1 cellular context compared by ENCODE assay signal in genomic region chr2:234249873-234250272, GRCh38.
TF ChIP-seq lines count a peak whose summit lies in the region.

No MANE protein-coding gene starts in this region.

TF ChIP-seq in SK-N-SH, 30 proteins besides CTCF, POLR2A, EP300 and RAD21 (continued from another document):
- no peak for TF ChIP-seq MXI1 (IDR thresholded peaks at IDR 0.05; ENCODE audit: low read depth, low read length)
- peak; percentile 78 for TF ChIP-seq TCF12 (IDR thresholded peaks at IDR 0.05)
- TF ChIP-seq NRF1 (IDR thresholded peaks at IDR 0.05; ENCODE audit: low read depth, low read length): no peak
- TF ChIP-seq FOSL2 (IDR thresholded peaks at IDR 0.05; ENCODE audit: borderline replicate concordance, low read depth): peak; percentile 71; the same call in 1 of the 2 replicates
- TF ChIP-seq TEAD4 (IDR thresholded peaks at IDR 0.05; ENCODE audit: borderline replicate concordance, insufficient read depth): peak; percentile 79
- peak; percentile 76 for TF ChIP-seq RXRA (IDR thresholded peaks at IDR 0.05; ENCODE audit: borderline replicate concordance, low read depth)
- TF ChIP-seq ELF1 (IDR thresholded peaks at IDR 0.05): no peak
- TF ChIP-seq CHD2 (IDR thresholded peaks at IDR 0.05; ENCODE audit: low read length, partially characterized antibody): no peak
- no peak for TF ChIP-seq USF2 (IDR thresholded peaks at IDR 0.05; ENCODE audit: borderline replicate concordance, low read depth, low read length)
- TF ChIP-seq ZBTB33 (IDR thresholded peaks at IDR 0.05; ENCODE audit: borderline replicate concordance, low read depth): no peak
- TF ChIP-seq MAX (IDR thresholded peaks at IDR 0.05; ENCODE audit: low read depth): peak; percentile 58; the same call in 1 of the 2 replicates
- no peak for TF ChIP-seq RFX5 (IDR thresholded peaks at IDR 0.05; ENCODE audit: low read length)
- peak; percentile 86 for TF ChIP-seq JUND (IDR thresholded peaks at IDR 0.05)
- no peak for TF ChIP-seq USF1 (IDR thresholded peaks at IDR 0.05; ENCODE audit: borderline replicate concordance, low read depth)
- TF ChIP-seq YY1 (IDR thresholded peaks at IDR 0.05; ENCODE audit: low read depth): peak; percentile 31; the same call in 1 of the 2 replicates
- TF ChIP-seq EZH2phosphoT487 (IDR thresholded peaks at IDR 0.05; ENCODE audit: borderline replicate concordance, low read depth): no peak
- TF ChIP-seq PBX3 (IDR thresholded peaks at IDR 0.05): peak; percentile 73
- no peak for TF ChIP-seq IRF3 (IDR thresholded peaks at IDR 0.05; ENCODE audit: low read depth, low read length)
- no peak for TF ChIP-seq FOXJ3 (CRISPR knock-in tag; IDR thresholded peaks at IDR 0.05)
